Comparison of ENCODE assay signal across 16 cellular contexts in the genomic region with DNA sequence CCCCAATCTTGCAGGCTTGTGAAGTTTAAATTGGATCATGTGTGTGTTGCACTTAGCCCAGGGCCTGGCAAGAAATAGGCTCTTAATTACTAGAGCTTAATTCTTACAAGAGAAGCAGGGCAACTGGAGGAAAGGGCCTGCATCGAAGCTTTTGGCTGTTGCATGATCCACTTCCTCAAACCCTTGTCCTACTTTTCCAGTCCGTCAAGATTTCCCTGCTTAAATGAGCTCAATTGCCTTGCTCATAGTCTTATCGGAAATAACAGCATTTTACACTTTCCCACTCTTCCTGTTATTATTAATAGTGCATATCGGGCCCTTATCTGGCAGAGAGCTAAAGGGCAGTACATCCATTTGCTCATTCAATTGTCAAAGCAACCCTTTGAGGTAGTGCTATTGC. TPM values are rescaled to one million over a fixed set of nuclear protein-coding genes. Genes with fewer than 3 reads are reported as not detected.
"Had no signal": no experiment of that assay in that cellular context is flagged by ENCODE, and none has a peak within 500 bp of the region (broad histone marks: within the 10 kb centered on the region; RNA-seq: fewer than 3 reads in every experiment).

No MANE protein-coding gene starts in this region.

- ATAC-seq: activated CD8-positive, alpha-beta memory T cell treated with anti-CD3 and anti-CD28 coated beads, Interleukin-2, amount 10 ng/mL, durations not matched to agents 7 days and 5 days; activated T-cell treated with anti-CD3 and anti-CD28 coated beads, Interleukin-2, amount 50 U/mL, for 4 hours; left lobe of liver; naive thymus-derived CD4-positive, alpha-beta T cell; right cardiac atrium; stimulated activated memory B cell treated with anti-CD40 and anti-IgM and Interleukin-4, amounts not matched to agents 10 μg/mL and 1 μg/mL and 100 μg/mL, for 72 hours; T-helper 17 cell had no signal

- H3K4me3 Mint-ChIP-seq: activated CD8-positive, alpha-beta memory T cell treated with anti-CD3 and anti-CD28 coated beads, Interleukin-2, amount 10 ng/mL, durations not matched to agents 7 days and 5 days; activated naive CD8-positive, alpha-beta T cell; activated T-cell treated with anti-CD3 and anti-CD28 coated beads, Interleukin-2, amount 50 U/mL, for 4 hours; naive thymus-derived CD4-positive, alpha-beta T cell; stimulated activated memory B cell treated with anti-CD40 and anti-IgM and Interleukin-4, amounts not matched to agents 10 μg/mL and 1 μg/mL and 100 μg/mL, for 72 hours; T-helper 17 cell had no signal

- H3K27ac ChIP-seq: heart left ventricle, suprapubic skin, uterus had no signal

- H3K27ac Mint-ChIP-seq: activated CD8-positive, alpha-beta memory T cell treated with anti-CD3 and anti-CD28 coated beads, Interleukin-2, amount 10 ng/mL, durations not matched to agents 7 days and 5 days; activated naive CD8-positive, alpha-beta T cell; naive thymus-derived CD4-positive, alpha-beta T cell; stimulated activated memory B cell treated with anti-CD40 and anti-IgM and Interleukin-4, amounts not matched to agents 10 μg/mL and 1 μg/mL and 100 μg/mL, for 72 hours; T-helper 17 cell had no signal

- H3K27me3 ChIP-seq: heart left ventricle, suprapubic skin, uterus had no signal

- H3K4me3 ChIP-seq: heart left ventricle, suprapubic skin, uterus had no signal

- H3K4me1 ChIP-seq: uterus had no signal

- H3K36me3 Mint-ChIP-seq: activated CD8-positive, alpha-beta memory T cell treated with anti-CD3 and anti-CD28 coated beads, Interleukin-2, amount 10 ng/mL, durations not matched to agents 7 days and 5 days had no signal

- H3K4me1 Mint-ChIP-seq: naive thymus-derived CD4-positive, alpha-beta T cell; stimulated activated memory B cell treated with anti-CD40 and anti-IgM and Interleukin-4, amounts not matched to agents 10 μg/mL and 1 μg/mL and 100 μg/mL, for 72 hours had no signal

- H3K9me3 ChIP-seq: heart left ventricle, suprapubic skin, uterus had no signal

- DNase-seq: activated CD4-positive, alpha-beta T cell treated with anti-CD3 and anti-CD28 coated beads for 1 hour; activated CD4-positive, alpha-beta T cell treated with anti-CD3 and anti-CD28 coated beads, Interleukin-2, amount 50 U/mL, for 48 hours; activated CD8-positive, alpha-beta memory T cell treated with anti-CD3 and anti-CD28 coated beads, Interleukin-2, amount 10 ng/mL, durations not matched to agents 7 days and 5 days; activated effector memory CD4-positive, alpha-beta T cell treated with anti-CD3 and anti-CD28 coated beads, Interleukin-2, amount 50 U/mL, for 16 hours; activated T-cell treated with anti-CD3 and anti-CD28 coated beads, Interleukin-2, amount 50 U/mL, for 4 hours; foreskin melanocyte; heart left ventricle; midbrain; naive thymus-derived CD4-positive, alpha-beta T cell; right cardiac atrium; T-helper 17 cell; uterus had no signal

- H3K27me3 Mint-ChIP-seq: stimulated activated memory B cell treated with anti-CD40 and anti-IgM and Interleukin-4, amounts not matched to agents 10 μg/mL and 1 μg/mL and 100 μg/mL, for 72 hours had no signal

- H3K36me3 ChIP-seq: uterus had no signal

- H3K9me3 Mint-ChIP-seq: activated T-cell treated with anti-CD3 and anti-CD28 coated beads, Interleukin-2, amount 50 U/mL, for 4 hours; naive thymus-derived CD4-positive, alpha-beta T cell; stimulated activated memory B cell treated with anti-CD40 and anti-IgM and Interleukin-4, amounts not matched to agents 10 μg/mL and 1 μg/mL and 100 μg/mL, for 72 hours had no signal

RNA-seq across cellular contexts. Expression of gene MPEG1, which starts 22.7 kb away (rescaled TPM):
- total RNA-seq: activated CD8-positive, alpha-beta memory T cell treated with anti-CD3 and anti-CD28 coated beads, Interleukin-2, amount 10 ng/mL, durations not matched to agents 7 days and 5 days had no signal
